1 cellular context compared by ENCODE assay signal in the genomic region with DNA sequence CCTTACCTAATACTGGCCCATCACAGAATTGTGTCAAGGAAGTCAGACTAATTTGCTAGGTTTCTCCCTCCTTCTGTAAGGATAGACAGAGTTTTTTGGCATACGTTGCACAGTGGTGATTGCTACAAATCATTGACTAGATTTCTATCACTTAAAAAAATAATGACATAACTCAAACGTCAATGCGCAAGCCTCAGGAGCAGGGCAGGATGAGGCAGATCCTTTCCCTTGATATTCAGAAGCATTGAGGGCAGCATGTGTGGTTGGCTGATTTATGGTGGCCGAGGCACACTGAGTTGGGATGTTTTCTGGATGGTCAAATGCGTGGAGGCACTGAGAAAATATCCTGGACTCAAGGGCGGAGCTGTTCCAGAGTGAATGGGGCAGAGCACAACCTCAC.
TF ChIP-seq lines count a peak whose summit lies in the region.

No MANE protein-coding gene starts in this region.

TF ChIP-seq in H1, 55 proteins besides CTCF, POLR2A, EP300 and RAD21:
- TF ChIP-seq ASH2L (IDR thresholded peaks at IDR 0.05; ENCODE audit: low read length) (no peak), ZNF274 (IDR thresholded peaks at IDR 0.05; ENCODE audit: borderline replicate concordance, extremely low read depth, low read length) (no peak), TAF1 (IDR thresholded peaks at IDR 0.05; ENCODE audit: low read depth, low read length) (no peak), CBX8 (IDR thresholded peaks at IDR 0.05; ENCODE audit: borderline replicate concordance, low read depth, low read length) (no peak), TCF12 (IDR thresholded peaks at IDR 0.05; ENCODE audit: low read depth, low read length) (no peak)
- TF ChIP-seq, protein P1, sequence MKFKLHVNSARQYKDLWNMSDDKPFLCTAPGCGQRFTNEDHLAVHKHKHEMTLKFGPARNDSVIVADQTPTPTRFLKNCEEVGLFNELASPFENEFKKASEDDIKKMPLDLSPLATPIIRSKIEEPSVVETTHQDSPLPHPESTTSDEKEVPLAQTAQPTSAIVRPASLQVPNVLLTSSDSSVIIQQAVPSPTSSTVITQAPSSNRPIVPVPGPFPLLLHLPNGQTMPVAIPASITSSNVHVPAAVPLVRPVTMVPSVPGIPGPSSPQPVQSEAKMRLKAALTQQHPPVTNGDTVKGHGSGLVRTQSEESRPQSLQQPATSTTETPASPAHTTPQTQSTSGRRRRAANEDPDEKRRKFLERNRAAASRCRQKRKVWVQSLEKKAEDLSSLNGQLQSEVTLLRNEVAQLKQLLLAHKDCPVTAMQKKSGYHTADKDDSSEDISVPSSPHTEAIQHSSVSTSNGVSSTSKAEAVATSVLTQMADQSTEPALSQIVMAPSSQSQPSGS (IDR thresholded peaks at IDR 0.05; ENCODE audit: low read length): no peak
- TF ChIP-seq, protein P2, sequence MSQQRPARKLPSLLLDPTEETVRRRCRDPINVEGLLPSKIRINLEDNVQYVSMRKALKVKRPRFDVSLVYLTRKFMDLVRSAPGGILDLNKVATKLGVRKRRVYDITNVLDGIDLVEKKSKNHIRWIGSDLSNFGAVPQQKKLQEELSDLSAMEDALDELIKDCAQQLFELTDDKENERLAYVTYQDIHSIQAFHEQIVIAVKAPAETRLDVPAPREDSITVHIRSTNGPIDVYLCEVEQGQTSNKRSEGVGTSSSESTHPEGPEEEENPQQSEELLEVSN (IDR thresholded peaks at IDR 0.05): no peak
